Comparison of ENCODE assay signal across 18 cellular contexts in genomic region chr1:245663841-245664240, GRCh38.
DNase-seq lines count a peak whose midpoint lies in the region; ATAC-seq and TF ChIP-seq lines count a peak whose summit lies in the region.
"Had no signal": no experiment of that assay in that cellular context is flagged by ENCODE, and none has a peak within 500 bp of the region (broad histone marks: within the 10 kb centered on the region; RNA-seq: fewer than 3 reads in every experiment).

No MANE protein-coding gene starts in this region.

- H3K4me3 Mint-ChIP-seq in Caco-2 (ENCODE audit: unreplicated experiment) = no peak overlapping the region
- H3K4me3 Mint-ChIP-seq: CD4-positive, alpha-beta memory T cell had no signal

- H3K27me3 Mint-ChIP-seq in Caco-2 (ENCODE audit: insufficient read depth, unreplicated experiment) = no peaks in the 10 kb centered on the region
- H3K27me3 Mint-ChIP-seq: CD4-positive, alpha-beta memory T cell had no signal

- intact Hi-C loops in cardiac septum (cut with DNase I) (no loop called here), left ventricle myocardium superior (cut with micrococcal nuclease) (no loop called here), spleen (cut with DNase I; ENCODE audit: low total_unique reads) (no loop called here), Caco-2 (cut with micrococcal nuclease; ENCODE audit: unreplicated experiment) (no loop called here)

- H3K4me3 ChIP-seq in spleen = no peak overlapping the region
- H3K4me3 ChIP-seq in Caco-2 (ENCODE audit: low read depth, low read length) = no peak overlapping the region
- no peak overlapping the region for H3K4me3 ChIP-seq in SJCRH30
- H3K4me3 ChIP-seq: A549, GM23248 had no signal

- H3K27me3 ChIP-seq in spleen (replicated peaks in 1 of 7) = no peaks in the 10 kb centered on the region
- no peaks in the 10 kb centered on the region for H3K27me3 ChIP-seq in Caco-2 (replicated peaks; ENCODE audit: control insufficient read depth, insufficient read depth, low read length)
- no peaks in the 10 kb centered on the region for H3K27me3 ChIP-seq in SJCRH30

- WGBS in spleen, 5 donors = 87 to 98% (median 95%) methylated on average over 8 of the region's 8 CpGs

- BruUV-seq in Caco-2 (replicated peaks; lab: Mats Ljungman, UMichigan) = no TSS peak

- TF ChIP-seq CTCF in spleen (IDR thresholded peaks at IDR 0.05 in 8 of 11, conservative IDR thresholded peaks at IDR 0.05 in 3 of 11) (no peak), Caco-2 (IDR thresholded peaks at IDR 0.05; ENCODE audit: insufficient read depth in 1 of 2, low read depth in 1 of 2, low read length in 1 of 2, severe bottlenecking in 1 of 2, unreplicated experiment in 1 of 2) (no peak)

- H3K27ac Mint-ChIP-seq in Caco-2 (ENCODE audit: unreplicated experiment) = no peak overlapping the region
- H3K27ac Mint-ChIP-seq: CD4-positive, alpha-beta memory T cell had no signal

- H3K9me3 ChIP-seq in spleen (no peaks in the 10 kb centered on the region), Caco-2 (no peaks in the 10 kb centered on the region), SJCRH30 (replicated peaks) (no peaks in the 10 kb centered on the region)
- H3K9me3 ChIP-seq: A549 had no signal

- DNase-seq in cardiac septum (ENCODE audit: low spot score) (peak; percentile 12), left ventricle myocardium superior (no peak), ecto neural progenitor cell (ENCODE audit: low spot score) (peak; percentile 10), islet precursor cell (peak; percentile 15), spleen (peak; percentile 28), Caco-2 (no peak), SJCRH30 (no peak)
- DNase-seq: 8988T; C1 segment of cervical spinal cord; CD4-positive, alpha-beta memory T cell; COR-L47; DMS153; DND-41; GM23248; H7 had no signal

- CTCF ChIA-PET in Caco-2 (lab: Charles Lee) = no interaction called here

- H3K36me3 Mint-ChIP-seq in Caco-2 (ENCODE audit: insufficient read depth, unreplicated experiment) = no peaks in the 10 kb centered on the region
- H3K36me3 Mint-ChIP-seq: CD4-positive, alpha-beta memory T cell had no signal

- H3K36me3 ChIP-seq in spleen = no peaks in the 10 kb centered on the region
- no peaks in the 10 kb centered on the region for H3K36me3 ChIP-seq in Caco-2 (ENCODE audit: control insufficient read depth, insufficient read depth, low read length)
- no peaks in the 10 kb centered on the region for H3K36me3 ChIP-seq in SJCRH30

- POLR2A ChIA-PET in Caco-2 (lab: Charles Lee) = no interaction called here

- no peaks in the 10 kb centered on the region for H3K4me1 Mint-ChIP-seq in Caco-2 (ENCODE audit: low read depth, unreplicated experiment)
- H3K4me1 Mint-ChIP-seq: CD4-positive, alpha-beta memory T cell had no signal

- H3K4me1 ChIP-seq in spleen = no peaks in the 10 kb centered on the region
- H3K4me1 ChIP-seq in Caco-2 = no peaks in the 10 kb centered on the region
- peaks cover 2% of the 10 kb centered on the region; the same call in 1 of the 2 replicates for H3K4me1 ChIP-seq in SJCRH30
- H3K4me1 ChIP-seq: A549 had no signal

- H3K9me3 Mint-ChIP-seq in Caco-2 (ENCODE audit: unreplicated experiment) = no peaks in the 10 kb centered on the region

- H3K27ac ChIP-seq in spleen (no peak overlapping the region), SJCRH30 (no peak overlapping the region)
- H3K27ac ChIP-seq: A549, GM23248 had no signal

- ATAC-seq in left ventricle myocardium superior (no peak), esophagus mucosa (no peak)
- ATAC-seq: A549, HCT116 had no signal

- no peak for TF ChIP-seq POLR2A in spleen (IDR thresholded peaks at IDR 0.05)

Comparison
In these comparisons a context has a peak if more than half of its experiments do, and no peak if none do; other contexts are left out.
1. DNase-seq: peak in cardiac septum (single experiment), ecto neural progenitor cell (single experiment), islet precursor cell (single experiment) and spleen (single experiment); none in left ventricle myocardium superior (single experiment), Caco-2 (0 of 2) and SJCRH30 (0 of 2).